Comparison of ENCODE assay signal across 9 cellular contexts in the genomic region with DNA sequence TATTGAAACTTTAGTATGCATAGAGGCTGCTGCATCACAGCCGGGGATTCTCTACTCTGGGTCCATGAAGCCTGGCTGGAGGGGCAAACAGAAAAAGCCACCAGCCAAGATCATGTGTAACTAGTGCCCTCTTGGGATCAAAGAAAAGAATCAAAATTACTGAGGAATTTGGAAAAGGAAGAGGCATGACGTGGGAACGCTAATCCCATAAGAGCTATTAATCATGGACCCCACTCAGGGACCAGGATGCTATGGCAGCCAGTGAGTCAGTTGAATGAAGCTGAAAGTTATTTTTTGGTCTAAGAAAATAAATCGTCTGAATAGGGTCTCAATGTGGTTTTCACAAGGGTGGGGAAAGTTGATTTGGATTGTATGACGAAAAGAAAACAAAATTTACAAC.
DNase-seq lines count a peak whose midpoint lies in the region; ATAC-seq, FAIRE-seq and TF ChIP-seq lines count a peak whose summit lies in the region.
"Had no signal": no experiment of that assay in that cellular context is flagged by ENCODE, and none has a peak within 500 bp of the region (broad histone marks: within the 10 kb centered on the region; RNA-seq: fewer than 3 reads in every experiment).

No MANE protein-coding gene starts in this region.

- DNase-seq in BJ (ENCODE audit: low read depth) (peak; percentile 9), HuH-7 (ENCODE audit: low spot score) (peak; percentile 2), astrocyte (ENCODE audit: low read depth) (peak; percentile 83)

- POLR2A ChIA-PET in BJ (lab: Charles Lee) = no interaction called here

- H3K4me3 Mint-ChIP-seq in astrocyte (ENCODE audit: unreplicated experiment) = no peak overlapping the region

- WGBS in liver = 50% methylated on average over 5 of the region's 5 CpGs

- CTCF ChIA-PET in BJ (lab: Yijun Ruan, JAX) = interaction anchor here (0.9 to 1.1 kb wide), 3 partner anchors 9 to 293 kb away, joined by 3 to 4 read pairs (median 3); no protein-coding TSS in a partner anchor

- H3K4me3 ChIP-seq in BJ (ENCODE audit: low read depth, low read length) (0 out of 2 replicates have a peak overlapping the region, but pooled peaks have one; percentile 1), astrocyte (ENCODE audit: insufficient read depth, low read depth, low read length) (no peak overlapping the region), liver (ENCODE audit: low read depth in 1 of 3, low read length in 3 of 3) (no peak overlapping the region)
- H3K4me3 ChIP-seq: coronary artery had no signal

- no peaks in the 10 kb centered on the region for H3K9me3 Mint-ChIP-seq in astrocyte (ENCODE audit: unreplicated experiment)

- peak; percentile 25 to 33 for TF ChIP-seq RAD21 in liver (IDR thresholded peaks at IDR 0.05)

- ATAC-seq in GM21717 (IDR thresholded peaks at IDR 0.05; ENCODE audit: unreplicated experiment) (no peak), esophagus mucosa (no peak), HG03442 (IDR thresholded peaks at IDR 0.05; ENCODE audit: unreplicated experiment) (no peak), GM18519 (IDR thresholded peaks at IDR 0.05; ENCODE audit: low FRiP score, unreplicated experiment) (no peak)

- H3K27me3 ChIP-seq in BJ (ENCODE audit: control insufficient read depth, insufficient read depth, low read length) = no peaks in the 10 kb centered on the region
- H3K27me3 ChIP-seq in astrocyte (ENCODE audit: insufficient read depth, low read length) = no peaks in the 10 kb centered on the region
- no peaks in the 10 kb centered on the region for H3K27me3 ChIP-seq in liver (ENCODE audit: control insufficient read depth in 4 of 4, insufficient read depth in 4 of 4, low read length in 3 of 4)

- H3K9ac ChIP-seq in astrocyte (ENCODE audit: low read length) (peak overlapping the region; percentile 15), liver (ENCODE audit: low read depth in 1 of 2, low read length in 2 of 2) (no peak overlapping the region)

- peak; percentile 20; the same call in 1 of the 2 replicates for TF ChIP-seq CTCF in BJ (IDR thresholded peaks at IDR 0.05; ENCODE audit: insufficient read depth, low read depth, low read length)
- TF ChIP-seq CTCF in astrocyte (IDR thresholded peaks at IDR 0.05; ENCODE audit: insufficient read depth, low read depth, low read length) = peak; percentile 27
- TF ChIP-seq CTCF in liver (IDR thresholded peaks at IDR 0.05; ENCODE audit: low read depth, low read length, missing input control) = no peak

- H3K27ac ChIP-seq in astrocyte (ENCODE audit: low read depth, low read length) = peak overlapping the region; percentile 57
- no peak overlapping the region for H3K27ac ChIP-seq in liver (ENCODE audit: low read depth in 1 of 2, low read length in 2 of 2)
- H3K27ac ChIP-seq: coronary artery had no signal

- H3K27ac Mint-ChIP-seq in astrocyte (ENCODE audit: unreplicated experiment) = peak overlapping the region; percentile 47

- peaks cover 6% of the 10 kb centered on the region for H3K4me1 Mint-ChIP-seq in astrocyte (ENCODE audit: low read depth, unreplicated experiment)

- no peaks in the 10 kb centered on the region for H3K79me2 ChIP-seq in astrocyte (ENCODE audit: insufficient read depth, low read length)

- peak overlapping the region; percentile 66 for H3K4me2 ChIP-seq in astrocyte (ENCODE audit: low read length)

- no peaks in the 10 kb centered on the region for H3K27me3 Mint-ChIP-seq in astrocyte (ENCODE audit: low read depth, unreplicated experiment)

- H3K36me3 ChIP-seq in BJ (ENCODE audit: control insufficient read depth, insufficient read depth, low read length) (no peaks in the 10 kb centered on the region), astrocyte (ENCODE audit: insufficient read depth, low read length) (no peaks in the 10 kb centered on the region), liver (ENCODE audit: control insufficient read depth in 4 of 4, insufficient read depth in 3 of 4, low read depth in 1 of 4, low read length in 3 of 4) (no peaks in the 10 kb centered on the region)

- no peaks in the 10 kb centered on the region for H3K36me3 Mint-ChIP-seq in astrocyte (ENCODE audit: low read depth, unreplicated experiment)

- H3K4me1 ChIP-seq in astrocyte (ENCODE audit: insufficient read depth, low read length) (peaks cover 3% of the 10 kb centered on the region), liver (ENCODE audit: control insufficient read depth in 4 of 4, insufficient read depth in 4 of 4, low read length in 3 of 4) (no peaks in the 10 kb centered on the region)

- no peaks in the 10 kb centered on the region for H4K20me1 ChIP-seq in astrocyte (ENCODE audit: insufficient read depth, low read length)

- no peaks in the 10 kb centered on the region for H3K9me3 ChIP-seq in astrocyte (ENCODE audit: insufficient read depth, low read depth, low read length)
- no peaks in the 10 kb centered on the region for H3K9me3 ChIP-seq in liver (ENCODE audit: control insufficient read depth in 4 of 4, low read length in 3 of 4)

- no peak overlapping the region for H2AFZ ChIP-seq in astrocyte (ENCODE audit: low read depth, low read length)

- FAIRE-seq in astrocyte (lab: Jason Lieb, UNC) = peak; percentile 91

TF ChIP-seq in liver, 16 proteins besides CTCF, POLR2A, EP300 and RAD21:
- TF ChIP-seq TAF1 (conservative IDR thresholded peaks at IDR 0.05) (no peak), GABPA (IDR thresholded peaks at IDR 0.05 in 1 of 2, conservative IDR thresholded peaks at IDR 0.05 in 1 of 2) (no peak), REST (IDR thresholded peaks at IDR 0.05) (no peak), YY1 (IDR thresholded peaks at IDR 0.05) (no peak), SP1 (IDR thresholded peaks at IDR 0.05) (no peak), HNF4G (IDR thresholded peaks at IDR 0.05) (no peak), RXRA (IDR thresholded peaks at IDR 0.05) (no peak), NR2F2 (IDR thresholded peaks at IDR 0.05) (no peak), FOXA1 (IDR thresholded peaks at IDR 0.05) (no peak), HNF4A (conservative IDR thresholded peaks at IDR 0.05) (no peak), JUND (IDR thresholded peaks at IDR 0.05) (no peak), EGR1 (IDR thresholded peaks at IDR 0.05; ENCODE audit: low read depth in 2 of 2) (no peak), ZBTB33 (IDR thresholded peaks at IDR 0.05) (no peak), FOXA2 (IDR thresholded peaks at IDR 0.05) (no peak)
- TF ChIP-seq, protein P1, sequence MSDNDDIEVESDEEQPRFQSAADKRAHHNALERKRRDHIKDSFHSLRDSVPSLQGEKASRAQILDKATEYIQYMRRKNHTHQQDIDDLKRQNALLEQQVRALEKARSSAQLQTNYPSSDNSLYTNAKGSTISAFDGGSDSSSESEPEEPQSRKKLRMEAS (IDR thresholded peaks at IDR 0.05) = no peak

Comparison
In these comparisons a context has a peak if more than half of its experiments do, and no peak if none do; other contexts are left out.
1. DNase-seq: peak in every context shown above with its lines; median percentile 83 in astrocyte; 9 in BJ; 2 in HuH-7.